In genomic region chr6:27772261-27773001, GRCh38 we compare ENCODE assay signal across 8 cellular contexts.
A peak's percentile ranks its signal among the peaks of the same experiment; 100 is the strongest.
DNase-seq lines count a peak whose midpoint lies in the region; ATAC-seq and TF ChIP-seq lines count a peak whose summit lies in the region.

No MANE protein-coding gene starts in this region.

- TF ChIP-seq CTCF in astrocyte of the spinal cord (IDR thresholded peaks at IDR 0.05; ENCODE audit: low read depth, low read length): peak; percentile 97

- in situ Hi-C loops in astrocyte of the spinal cord (cut with HindIII; ENCODE audit: low sequenced_read_pairs): no loop called here

- DNase-seq in EH (ENCODE audit: low read depth): peak; percentile 78
- peak; percentile 82 for DNase-seq in NCI-H146 treated with DMSO at 0.1 percent for 48 hours (lab: John Stamatoyannopoulos, UW; ENCODE audit: unreplicated experiment)
- DNase-seq in T-helper 2 cell treated with Interferon-gamma antibody and Interleukin-4, amounts not matched to agents 5 μg/mL and 100 μg/mL, for 36 hours (ENCODE audit: low spot score): peak; percentile 82
- peak; percentile 87 for DNase-seq in astrocyte of the spinal cord (ENCODE audit: low read depth, low spot score)
- DNase-seq in skeletal muscle cell (ENCODE audit: low read depth): peak; percentile 42

- peak; percentile 54 for ATAC-seq in HG02588 (IDR thresholded peaks at IDR 0.05; ENCODE audit: unreplicated experiment)
- ATAC-seq in HG03439 (IDR thresholded peaks at IDR 0.05; ENCODE audit: unreplicated experiment): no peak

- H3K4me3 ChIP-seq in astrocyte of the spinal cord (ENCODE audit: low read depth, low read length): peak overlapping the region; percentile 2
- H3K4me3 ChIP-seq in iPS-11a (ENCODE audit: low read depth, low read length): peak overlapping the region; percentile 17
- peak overlapping the region; percentile 13 for H3K4me3 ChIP-seq in skeletal muscle cell (ENCODE audit: low read depth, low read length)

- no peaks in the 10 kb centered on the region for H3K36me3 Mint-ChIP-seq in T-helper 2 cell treated with Interferon-gamma antibody and Interleukin-4, amounts not matched to agents 5 μg/mL and 100 μg/mL, for 36 hours (ENCODE audit: low read depth)

- H3K4me1 Mint-ChIP-seq in T-helper 2 cell treated with Interferon-gamma antibody and Interleukin-4, amounts not matched to agents 5 μg/mL and 100 μg/mL, for 36 hours (ENCODE audit: low read depth): peaks cover 16% of the 10 kb centered on the region

- H3K27ac Mint-ChIP-seq in T-helper 2 cell treated with Interferon-gamma antibody and Interleukin-4, amounts not matched to agents 5 μg/mL and 100 μg/mL, for 36 hours: peak overlapping the region; percentile 69

- H3K27me3 Mint-ChIP-seq in T-helper 2 cell treated with Interferon-gamma antibody and Interleukin-4, amounts not matched to agents 5 μg/mL and 100 μg/mL, for 36 hours (ENCODE audit: low read depth): peaks cover 16% of the 10 kb centered on the region

- no peaks in the 10 kb centered on the region for H3K9me3 Mint-ChIP-seq in T-helper 2 cell treated with Interferon-gamma antibody and Interleukin-4, amounts not matched to agents 5 μg/mL and 100 μg/mL, for 36 hours

- peak overlapping the region; percentile 66 for H3K4me3 Mint-ChIP-seq in T-helper 2 cell treated with Interferon-gamma antibody and Interleukin-4, amounts not matched to agents 5 μg/mL and 100 μg/mL, for 36 hours
